ENCODE assay signal across 8 cellular contexts in the genomic region with DNA sequence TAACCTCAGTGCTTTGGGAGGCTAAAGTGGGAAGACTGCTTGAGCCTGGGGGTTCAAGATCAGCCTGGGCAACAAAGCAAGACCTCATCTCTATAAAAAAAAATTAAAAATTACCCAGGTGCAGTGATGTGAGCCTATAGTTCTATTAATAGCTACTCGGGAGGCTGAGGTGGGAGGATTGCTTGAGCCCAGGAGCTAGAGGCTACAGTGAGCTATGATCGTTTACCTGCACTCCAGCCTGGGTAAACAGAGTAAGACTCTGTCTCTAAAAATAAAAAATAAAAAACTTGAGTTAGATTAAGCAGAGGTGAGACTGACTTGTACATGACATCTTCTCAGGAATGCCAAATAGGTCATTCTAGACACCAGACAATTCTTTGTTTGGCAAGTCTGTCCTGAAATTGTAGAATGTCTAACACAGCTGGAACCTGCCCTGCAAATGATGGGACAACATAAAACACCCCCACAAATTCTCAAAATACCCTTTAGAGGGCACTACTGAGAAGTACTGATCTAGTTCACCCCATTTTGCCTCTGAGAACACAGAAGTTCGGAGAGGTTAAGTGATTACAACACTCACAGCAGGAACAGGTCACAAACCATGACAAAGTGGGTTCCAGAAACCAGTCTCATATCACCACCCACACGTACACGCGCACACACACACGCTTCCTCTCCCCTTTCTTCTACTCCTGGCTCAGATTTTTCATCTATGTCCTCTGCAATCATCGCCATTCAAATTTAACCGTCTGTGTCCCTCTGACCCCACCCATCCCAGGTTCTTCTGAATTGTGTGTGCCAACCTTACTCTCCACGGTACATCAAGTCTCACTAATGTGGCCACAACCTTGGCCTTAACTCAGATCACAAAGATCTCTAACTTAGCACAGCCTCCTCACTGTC. TPM values are rescaled to one million over a fixed set of nuclear protein-coding genes. Genes with fewer than 3 reads are reported as not detected.
DNase-seq lines count a peak whose midpoint lies in the region; ATAC-seq, FAIRE-seq and TF ChIP-seq lines count a peak whose summit lies in the region.

No MANE protein-coding gene starts in this region.

- no TSS peak for BruUV-seq in HepG2 (replicated peaks; lab: Mats Ljungman, UMichigan)

- H3K9me3 ChIP-seq in HepG2 (ENCODE audit: low read length), result no peaks in the 10 kb centered on the region

- DNase-seq in activated naive CD4-positive, alpha-beta T cell treated with anti-CD3 and anti-CD28 coated beads, Interleukin-2, amount 50 U/mL, for 16 hours, result peak; percentile 71
- DNase-seq in HepG2 (ENCODE audit: low spot score) (peak; percentile 56), posterior vena cava (ENCODE audit: low spot score) (no peak), G401 (ENCODE audit: low spot score) (no peak)
- peak; percentile 66 to 71 for DNase-seq in stimulated activated CD8-positive, alpha-beta memory T cell treated with anti-CD3 and anti-CD28 coated beads, Interleukin-7, amount 100 ng/mL, for 4 hours (ENCODE audit: low read depth in 2 of 2)

- TF ChIP-seq POLR2A in HepG2 (IDR thresholded peaks at IDR 0.05; ENCODE audit: insufficient read depth in 1 of 2, low read depth in 2 of 2, low read length in 2 of 2), result no peak

- in situ Hi-C loops in HepG2 (cut with HindIII; ENCODE audit: extremely low pct_ligation_motif_present, low pct_unique_long_range_greater_than_20kb) (no loop called here), G401 (cut with HindIII; ENCODE audit: low sequenced_read_pairs) (no loop called here)

- no peak overlapping the region; the same call in 1 of the 2 replicates for H3K4me2 ChIP-seq in HepG2 (ENCODE audit: low read depth, low read length)

- no peaks in the 10 kb centered on the region for H3K27me3 ChIP-seq in HepG2 (ENCODE audit: control insufficient read depth in 1 of 2, insufficient read depth in 2 of 2, low read length in 2 of 2)

- H3K79me2 ChIP-seq in HepG2 (ENCODE audit: insufficient read depth, low read length), result peaks cover 95% of the 10 kb centered on the region

- 93% methylated on average over 10 of the region's 10 CpGs for WGBS in HepG2 (ENCODE audit: low lambda C conversion rate)

- TF ChIP-seq EP300 in HepG2 (IDR thresholded peaks at IDR 0.05; ENCODE audit: low read depth in 2 of 2, low read length in 2 of 2) (no peak), HepG2 (CRISPR knock-in tag; IDR thresholded peaks at IDR 0.05; ENCODE audit: borderline replicate concordance) (no peak)

- peak overlapping the region; percentile 33 for H3K27ac ChIP-seq in HepG2 (ENCODE audit: extremely low read length, insufficient read depth, low read length)

- H3K4me1 ChIP-seq in HepG2 (ENCODE audit: insufficient read depth, low read length), result peaks cover 73% of the 10 kb centered on the region

- ATAC-seq in GM18517 (IDR thresholded peaks at IDR 0.05; ENCODE audit: unreplicated experiment) (peak; percentile 73), HG02870 (IDR thresholded peaks at IDR 0.05; ENCODE audit: unreplicated experiment) (peak; percentile 85), HepG2 (peak; percentile 78)

- intact Hi-C loops in HepG2 (cut with micrococcal nuclease; ENCODE audit: unreplicated experiment), result no loop called here
- intact Hi-C loops in posterior vena cava (cut with DNase I), result no loop called here

- no peak overlapping the region for H3K4me3 ChIP-seq in HepG2 (replicated peaks in 1 of 3; ENCODE audit: insufficient read depth in 1 of 3, low read depth in 2 of 3, low read length in 3 of 3)

- no peaks in the 10 kb centered on the region; the same call in 1 of the 2 replicates for H4K20me1 ChIP-seq in HepG2 (ENCODE audit: insufficient read depth, low read length)

- peak; percentile 30 for FAIRE-seq in HepG2 (lab: Jason Lieb, UNC)

- TF ChIP-seq CTCF in HepG2 (CRISPR knock-in tag; IDR thresholded peaks at IDR 0.05), result peak; percentile 42

- POLR2A ChIA-PET in HepG2 (lab: Yijun Ruan, JAX), result interaction anchor here (1.0 to 1.6 kb wide), 4 partner anchors 24 to 60 kb away, joined by 3 to 7 read pairs (median 4); partner anchors contain the start of gene ARHGAP18

- TF ChIP-seq RAD21 in HepG2 (CRISPR knock-in tag; IDR thresholded peaks at IDR 0.05), result peak; percentile 44; the same call in 1 of the 2 replicates

- H2AFZ ChIP-seq in HepG2 (ENCODE audit: low read length), result no peak overlapping the region

- peaks cover 4 to 33% of the 10 kb centered on the region in 2 experiments for H3K36me3 ChIP-seq in HepG2 (replicated peaks in 1 of 2; ENCODE audit: control insufficient read depth in 1 of 2, insufficient read depth in 2 of 2, low read length in 2 of 2)

- CTCF ChIA-PET in HepG2 (lab: Yijun Ruan, JAX; ENCODE audit: low intra/inter-chr PET ratio, low total read pairs), result interaction anchor here (0.9 to 1.1 kb wide), 2 partner anchors 58 to 59 kb away, joined by 3 read pairs; no protein-coding TSS in a partner anchor

- H3K9ac ChIP-seq in HepG2 (ENCODE audit: insufficient read depth, low read depth, low read length), result no peak overlapping the region

TF ChIP-seq in PFSK-1, 5 proteins besides CTCF, POLR2A, EP300 and RAD21 (continues in another document):
- no peak for TF ChIP-seq POLR2AphosphoS5 (IDR thresholded peaks at IDR 0.05; ENCODE audit: low read depth, low read length)
- 0 out of 2 replicates have a peak, but pooled peaks have one; percentile 7 for TF ChIP-seq TAF1 (IDR thresholded peaks at IDR 0.05; ENCODE audit: borderline replicate concordance, insufficient read depth, low read length)

TF ChIP-seq in HepG2, 621 proteins besides CTCF, POLR2A, EP300 and RAD21 (continues in another document):
- TF ChIP-seq ZNF75D (CRISPR knock-in tag; IDR thresholded peaks at IDR 0.05; ENCODE audit: borderline replicate concordance) (no peak), RXRA (CRISPR knock-in tag; IDR thresholded peaks at IDR 0.05) (no peak), MAFK (conservative IDR thresholded peaks at IDR 0.05 in 1 of 2, IDR thresholded peaks at IDR 0.05 in 1 of 2; ENCODE audit: low read length in 2 of 2) (no peak), ZBTB2 (CRISPR knock-in tag; IDR thresholded peaks at IDR 0.05; ENCODE audit: low read depth) (no peak), ZIK1 (CRISPR knock-in tag; IDR thresholded peaks at IDR 0.05; ENCODE audit: borderline replicate concordance, low read depth) (no peak)
- TF ChIP-seq, protein P1, sequence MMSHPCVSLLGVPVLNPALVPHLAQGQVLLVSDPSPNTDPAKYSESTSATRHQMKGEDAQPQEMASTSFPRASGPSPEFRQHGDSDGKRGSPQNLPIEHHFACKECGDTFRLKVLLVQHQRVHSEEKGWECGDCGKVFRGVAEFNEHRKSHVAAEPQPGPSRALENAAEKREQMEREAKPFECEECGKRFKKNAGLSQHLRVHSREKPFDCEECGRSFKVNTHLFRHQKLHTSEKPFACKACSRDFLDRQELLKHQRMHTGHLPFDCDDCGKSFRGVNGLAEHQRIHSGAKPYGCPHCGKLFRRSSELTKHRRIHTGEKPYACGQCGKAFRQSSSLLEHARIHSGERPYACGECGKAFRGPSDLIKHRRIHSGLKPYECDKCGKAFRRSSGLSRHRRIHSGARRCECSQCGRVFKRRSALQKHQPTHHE (CRISPR knock-in tag; IDR thresholded peaks at IDR 0.05; ENCODE audit: borderline replicate concordance), result no peak
- TF ChIP-seq, protein P2, sequence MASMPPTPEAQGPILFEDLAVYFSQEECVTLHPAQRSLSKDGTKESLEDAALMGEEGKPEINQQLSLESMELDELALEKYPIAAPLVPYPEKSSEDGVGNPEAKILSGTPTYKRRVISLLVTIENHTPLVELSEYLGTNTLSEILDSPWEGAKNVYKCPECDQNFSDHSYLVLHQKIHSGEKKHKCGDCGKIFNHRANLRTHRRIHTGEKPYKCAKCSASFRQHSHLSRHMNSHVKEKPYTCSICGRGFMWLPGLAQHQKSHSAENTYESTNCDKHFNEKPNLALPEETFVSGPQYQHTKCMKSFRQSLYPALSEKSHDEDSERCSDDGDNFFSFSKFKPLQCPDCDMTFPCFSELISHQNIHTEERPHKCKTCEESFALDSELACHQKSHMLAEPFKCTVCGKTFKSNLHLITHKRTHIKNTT (CRISPR knock-in tag; IDR thresholded peaks at IDR 0.05), result no peak

RNA-seq across cellular contexts. Expression of gene ARHGAP18, which starts 38.3 kb away (rescaled TPM):
- polyA plus RNA-seq in PFSK-1 (2012; ENCODE audit: insufficient read length, low read depth), result 2.9 TPM
- total RNA-seq in HepG2 (2016; rRNA removed; fragmentation: Illumina TruSeq; extraction: Trizol) (115 and 183 TPM in 2 replicates), posterior vena cava (10 to 100 TPM; 13.7 to 18.7 TPM)
- total RNA-seq in HepG2 (2016; cell fraction: cytosol; rRNA removed; fragmentation: Illumina TruSeq; extraction: Trizol; ENCODE audit: low read depth), result 16.6 and 18.3 TPM in 2 replicates
- total RNA-seq in HepG2 (2016; cell fraction: insoluble cytoplasmic fraction; rRNA removed; fragmentation: Illumina TruSeq; extraction: Trizol), result 116 and 185 TPM in 2 replicates
- total RNA-seq in HepG2 (2016; cell fraction: membrane; rRNA removed; fragmentation: Illumina TruSeq; extraction: Trizol), result 53.6 and 60.8 TPM in 2 replicates
- total RNA-seq in HepG2 (2016; cell fraction: nucleus; rRNA removed; fragmentation: Illumina TruSeq; extraction: Trizol), result 89.7 and 91.5 TPM in 2 replicates
- polyA plus RNA-seq in HepG2 (2011; rRNA removed), result 37.8 and 58.2 TPM in 2 replicates
- polyA plus RNA-seq in HepG2 (2011; cell fraction: cytosol; rRNA removed), result 24.3 and 29.8 TPM in 2 replicates
- polyA plus RNA-seq in HepG2 (2011; cell fraction: nucleus; rRNA removed), result 13.1 and 14.2 TPM in 2 replicates
- 54.6 and 95.7 TPM in 2 replicates for polyA plus RNA-seq in HepG2 (2012)
- polyA plus RNA-seq in HepG2 (2016; cell fraction: cytosol; fragmentation: Illumina TruSeq; extraction: Trizol; ENCODE audit: low read depth), result 6.1 and 6.7 TPM in 2 replicates
- 150 and 162 TPM in 2 replicates for polyA plus RNA-seq in HepG2 (2016; cell fraction: insoluble cytoplasmic fraction; fragmentation: Illumina TruSeq; extraction: Trizol; ENCODE audit: low read depth)
- polyA plus RNA-seq in HepG2 (2016; cell fraction: membrane; fragmentation: Illumina TruSeq; extraction: Trizol; ENCODE audit: low read depth), result 21.3 and 24.5 TPM in 2 replicates
- polyA plus RNA-seq in HepG2 (2016; cell fraction: nucleus; fragmentation: Illumina TruSeq; extraction: Trizol; ENCODE audit: insufficient read depth, low read depth), result 65.9 and 66.3 TPM in 2 replicates
- 8.2 and 55.6 TPM in 2 replicates for polyA minus RNA-seq in HepG2 (2011; rRNA and poly(A)+ RNA removed; ENCODE audit: low replicate concordance)
- polyA minus RNA-seq in HepG2 (2011; cell fraction: cytosol; rRNA and poly(A)+ RNA removed), result 60.4 and 69.2 TPM in 2 replicates
- polyA minus RNA-seq in HepG2 (2011; cell fraction: nucleus; rRNA and poly(A)+ RNA removed), result 134 and 144 TPM in 2 replicates
- 15.4 and 20.7 TPM in 2 replicates for total RNA-seq in G401 (2014; rRNA removed; shearing (Covaris generic))

Comparison
In these comparisons a context has a peak if more than half of its experiments do, and no peak if none do; other contexts are left out.
1. DNase-seq: peak in activated naive CD4-positive, alpha-beta T cell treated with anti-CD3 and anti-CD28 coated beads, Interleukin-2, amount 50 U/mL, for 16 hours (single experiment), HepG2 (single experiment) and stimulated activated CD8-positive, alpha-beta memory T cell treated with anti-CD3 and anti-CD28 coated beads, Interleukin-7, amount 100 ng/mL, for 4 hours (2 of 2); none in posterior vena cava (single experiment) and G401 (single experiment).
2. Peak in every context shown above with its lines, with median percentiles within 50 percentile points of each other: ATAC-seq.